ENCODE assay signal across 14 cellular contexts in the genomic region with DNA sequence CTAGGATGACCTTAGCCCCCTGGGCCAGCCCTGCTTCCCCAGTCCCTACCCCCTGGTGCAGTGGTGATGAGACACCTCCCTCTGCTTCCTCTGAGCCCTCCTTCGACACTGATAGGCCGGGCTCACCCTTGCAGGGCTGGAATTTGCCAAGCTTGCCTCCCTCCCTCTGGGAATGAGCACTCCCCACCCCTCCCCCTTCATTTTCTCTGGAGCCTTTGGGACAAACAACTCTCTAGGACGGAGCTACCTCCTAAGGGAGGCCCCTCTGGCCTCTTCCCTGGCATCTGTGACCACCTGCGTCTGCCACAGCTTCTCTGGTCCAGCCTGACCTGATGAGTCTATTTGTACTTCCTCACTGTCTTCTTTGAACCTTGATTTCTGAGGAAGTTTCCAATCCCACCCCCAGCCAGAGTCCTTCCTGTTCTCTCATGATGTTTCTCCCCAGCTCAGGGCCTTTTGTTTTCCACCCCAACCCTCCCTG. TPM values are rescaled to one million over a fixed set of nuclear protein-coding genes. Genes with fewer than 3 reads are reported as not detected.
A peak's percentile ranks its signal among the peaks of the same experiment; 100 is the strongest.
DNase-seq lines count a peak whose midpoint lies in the region; ATAC-seq and TF ChIP-seq lines count a peak whose summit lies in the region.
"Had no signal": no experiment of that assay in that cellular context is flagged by ENCODE, and none has a peak within 500 bp of the region (broad histone marks: within the 10 kb centered on the region; RNA-seq: fewer than 3 reads in every experiment).

No MANE protein-coding gene starts in this region.

- peak overlapping the region; percentile 17 to 73; a peak in 4 of 5 replicates for H3K4me3 Mint-ChIP-seq in H9
- H3K4me3 Mint-ChIP-seq in dendritic cell treated with granulocyte-macrophage colony-stimulating factor and Interleukin-4, amounts not matched to agents 40 ng/mL and 50 ng/mL, for 4 days, result no peak overlapping the region

- no peak overlapping the region for H3K4me3 ChIP-seq in BLaER1 treated with 17β-estradiol and CSF1 and Interleukin-3, amounts not matched to agents 10 nM and 100 nM
- no peak overlapping the region for H3K4me3 ChIP-seq in mesendoderm (ENCODE audit: low read length)
- H3K4me3 ChIP-seq in tibial artery, result no peak overlapping the region
- H3K4me3 ChIP-seq in right atrium auricular region, result no peak overlapping the region
- no peak overlapping the region for H3K4me3 ChIP-seq in mammary epithelial cell (replicated peaks in 1 of 3; ENCODE audit: insufficient read depth in 1 of 3, low read depth in 2 of 3, low read length in 3 of 3)

- H3K56ac ChIP-seq in H9 (ENCODE audit: insufficient read length, low read depth, low read length) (no peak overlapping the region), mesendoderm (ENCODE audit: low read length) (peak overlapping the region; percentile 84)

- peaks cover 46 to 55% of the 10 kb centered on the region in 2 experiments for H3K4me1 Mint-ChIP-seq in H9
- peaks cover 48% of the 10 kb centered on the region for H3K4me1 Mint-ChIP-seq in dendritic cell treated with granulocyte-macrophage colony-stimulating factor and Interleukin-4, amounts not matched to agents 40 ng/mL and 50 ng/mL, for 4 days (ENCODE audit: low read depth)

- peak; percentile 84 for DNase-seq in H9
- peak; percentile 95 for DNase-seq in mesendoderm
- no peak for DNase-seq in tibial artery
- no peak for DNase-seq in right atrium auricular region (ENCODE audit: low spot score)
- no peak for DNase-seq in mammary epithelial cell
- DNase-seq: activated CD4-positive, alpha-beta T cell treated with anti-CD3 and anti-CD28 coated beads for 1 hour; GF-D8; NCI-H2081 had no signal

- in situ Hi-C loops in mammary epithelial cell (cut with MboI; ENCODE audit: low sequenced_read_pairs in 2 of 2), result no loop called here

- H3K79me1 ChIP-seq in H9 (ENCODE audit: insufficient read depth, low read depth, low read length, poor library complexity, severe bottlenecking) (no peaks in the 10 kb centered on the region), mesendoderm (ENCODE audit: low read length) (no peaks in the 10 kb centered on the region)

- no peak overlapping the region for H2AK5ac ChIP-seq in H9 (ENCODE audit: insufficient read length, low read length)
- H2AK5ac ChIP-seq in mesendoderm (ENCODE audit: low read length), result no peak overlapping the region

- dilution Hi-C loops in mammary epithelial cell (cut with HindIII; ENCODE audit: low sequenced_read_pairs), result no loop called here

- no peaks in the 10 kb centered on the region for H3K27me3 Mint-ChIP-seq in H9 (ENCODE audit: low read depth)
- H3K27me3 Mint-ChIP-seq in dendritic cell treated with granulocyte-macrophage colony-stimulating factor and Interleukin-4, amounts not matched to agents 40 ng/mL and 50 ng/mL, for 4 days, result peaks cover 2% of the 10 kb centered on the region

- intact Hi-C loops in dendritic cell treated with granulocyte-macrophage colony-stimulating factor and Interleukin-4, amounts not matched to agents 40 ng/mL and 50 ng/mL, for 4 days (cut with micrococcal nuclease), result no loop called here
- intact Hi-C loops in tibial artery (cut with DNase I; ENCODE audit: low total_unique reads), result no loop called here
- intact Hi-C loops in mammary epithelial cell (cut with micrococcal nuclease), result no loop called here

- H2BK5ac ChIP-seq in H9 (ENCODE audit: insufficient read length, low read length) (peak overlapping the region; percentile 91), mesendoderm (ENCODE audit: low read length) (peak overlapping the region; percentile 93)

- BruUV-seq in mammary epithelial cell (replicated peaks; lab: Mats Ljungman, UMichigan), result no TSS peak

- no peaks in the 10 kb centered on the region for H3K27me3 ChIP-seq in BLaER1 treated with 17β-estradiol and CSF1 and Interleukin-3, amounts not matched to agents 10 nM and 100 nM
- H3K27me3 ChIP-seq in H9 (ENCODE audit: insufficient read depth, low read length), result no peaks in the 10 kb centered on the region
- H3K27me3 ChIP-seq in mesendoderm (ENCODE audit: insufficient read depth, low read length, poor library complexity), result no peaks in the 10 kb centered on the region
- peaks cover 0 to 6% of the 10 kb centered on the region in 2 donors for H3K27me3 ChIP-seq in tibial artery
- H3K27me3 ChIP-seq in right atrium auricular region, result no peaks in the 10 kb centered on the region
- no peaks in the 10 kb centered on the region for H3K27me3 ChIP-seq in mammary epithelial cell (ENCODE audit: insufficient read depth, low read length)

- H3K14ac ChIP-seq in H9 (ENCODE audit: insufficient read depth, low read length), result peak overlapping the region; percentile 81

- H3K36me3 Mint-ChIP-seq in H9 (ENCODE audit: insufficient read depth in 1 of 3, low read depth in 3 of 3), result no peaks in the 10 kb centered on the region; a peak in 1 of 7 replicates
- H3K36me3 Mint-ChIP-seq in dendritic cell treated with granulocyte-macrophage colony-stimulating factor and Interleukin-4, amounts not matched to agents 40 ng/mL and 50 ng/mL, for 4 days (ENCODE audit: low read depth), result no peaks in the 10 kb centered on the region

- H3K27ac ChIP-seq in BLaER1 treated with 17β-estradiol and CSF1 and Interleukin-3, amounts not matched to agents 10 nM and 100 nM, result peak overlapping the region in 8 of 11 experiments; percentile 4 to 52 (median 20); a peak in 9 of 22 replicates
- H3K27ac ChIP-seq in H9 (ENCODE audit: insufficient read length, low read depth, low read length) (peak overlapping the region; percentile 94), mesendoderm (ENCODE audit: low read depth, low read length) (peak overlapping the region; percentile 89), tibial artery (no peak overlapping the region), right atrium auricular region (no peak overlapping the region), mammary epithelial cell (ENCODE audit: insufficient read depth, low read depth, low read length) (no peak overlapping the region)
- H3K27ac ChIP-seq: C4-2B had no signal

- peak overlapping the region in 2 of 11 experiments; percentile 15 to 30; a peak in 2 of 22 replicates for H3K9ac ChIP-seq in BLaER1 treated with 17β-estradiol and CSF1 and Interleukin-3, amounts not matched to agents 10 nM and 100 nM
- H3K9ac ChIP-seq in H9 (ENCODE audit: extremely low read depth, insufficient read length, low read length) (no peak overlapping the region), mesendoderm (ENCODE audit: low read length) (peak overlapping the region; percentile 32), mammary epithelial cell (ENCODE audit: insufficient read depth, low read length) (no peak overlapping the region)

- H4K8ac ChIP-seq in H9 (replicated peaks; ENCODE audit: insufficient read length, low read depth, low read length), result no peak overlapping the region
- no peak overlapping the region for H4K8ac ChIP-seq in mesendoderm (ENCODE audit: low read depth, low read length)

- H4K5ac ChIP-seq in H9 (ENCODE audit: insufficient read length, low read depth, low read length) (no peak overlapping the region), mesendoderm (ENCODE audit: low read length) (peak overlapping the region; percentile 17)

- no peaks in the 10 kb centered on the region; a peak in 1 of 5 replicates for H3K9me3 Mint-ChIP-seq in H9
- no peaks in the 10 kb centered on the region for H3K9me3 Mint-ChIP-seq in dendritic cell treated with granulocyte-macrophage colony-stimulating factor and Interleukin-4, amounts not matched to agents 40 ng/mL and 50 ng/mL, for 4 days

- no peak overlapping the region for H3K4ac ChIP-seq in H9 (ENCODE audit: low read depth, low read length)
- H3K4ac ChIP-seq in mesendoderm (ENCODE audit: low read depth, low read length), result peak overlapping the region; percentile 46

- H3K18ac ChIP-seq in H9 (ENCODE audit: insufficient read length, low read depth, low read length) (peak overlapping the region; percentile 86), mesendoderm (ENCODE audit: low read length) (peak overlapping the region; percentile 42)

- H3K4me2 ChIP-seq in BLaER1 treated with 17β-estradiol and CSF1 and Interleukin-3, amounts not matched to agents 10 nM and 100 nM, result peak overlapping the region; percentile 13 to 74 (median 58)
- H3K4me2 ChIP-seq in H9 (ENCODE audit: insufficient read depth, insufficient read length, low read length) (peak overlapping the region; percentile 57), mesendoderm (ENCODE audit: low read length) (peak overlapping the region; percentile 1), mammary epithelial cell (ENCODE audit: insufficient read depth, low read depth, low read length) (no peak overlapping the region)

- H4K91ac ChIP-seq in H9 (ENCODE audit: insufficient read length, low read depth, low read length), result no peak overlapping the region

- H4K20me1 ChIP-seq in BLaER1 treated with 17β-estradiol and CSF1 and Interleukin-3, amounts not matched to agents 10 nM and 100 nM, result no peaks in the 10 kb centered on the region
- H4K20me1 ChIP-seq in H9 (ENCODE audit: control insufficient read depth, insufficient read depth, insufficient read length) (no peaks in the 10 kb centered on the region), mammary epithelial cell (ENCODE audit: insufficient read depth, low read length) (no peaks in the 10 kb centered on the region)

- H2AFZ ChIP-seq in H9 (ENCODE audit: low read length) (peak overlapping the region; percentile 18), mammary epithelial cell (ENCODE audit: low read depth, low read length) (no peak overlapping the region)

- H3K9me3 ChIP-seq in BLaER1 treated with 17β-estradiol and CSF1 and Interleukin-3, amounts not matched to agents 10 nM and 100 nM (replicated peaks in 1 of 11), result no peaks in the 10 kb centered on the region
- H3K9me3 ChIP-seq in H9 (ENCODE audit: control insufficient read depth, low read depth, low read length), result no peaks in the 10 kb centered on the region
- H3K9me3 ChIP-seq in tibial artery, result no peaks in the 10 kb centered on the region
- H3K9me3 ChIP-seq in right atrium auricular region, result no peaks in the 10 kb centered on the region
- H3K9me3 ChIP-seq in mammary epithelial cell (replicated peaks; ENCODE audit: insufficient read depth, low read length), result peaks cover 19% of the 10 kb centered on the region

- H3K4me1 ChIP-seq in BLaER1 treated with 17β-estradiol and CSF1 and Interleukin-3, amounts not matched to agents 10 nM and 100 nM, result peaks cover 22 to 48% (median 45%) of the 10 kb centered on the region in 10 experiments
- H3K4me1 ChIP-seq in H9 (ENCODE audit: insufficient read depth, low read length), result peaks cover 14% of the 10 kb centered on the region
- H3K4me1 ChIP-seq in mesendoderm (ENCODE audit: control insufficient read depth, low read depth, low read length), result peaks cover 27% of the 10 kb centered on the region
- H3K4me1 ChIP-seq in tibial artery, result no peaks in the 10 kb centered on the region
- no peaks in the 10 kb centered on the region for H3K4me1 ChIP-seq in right atrium auricular region
- H3K4me1 ChIP-seq in mammary epithelial cell (ENCODE audit: insufficient read depth, low read length), result no peaks in the 10 kb centered on the region

- no peaks in the 10 kb centered on the region for H3K79me2 ChIP-seq in H9 (ENCODE audit: insufficient read depth, low read length)
- no peaks in the 10 kb centered on the region for H3K79me2 ChIP-seq in mesendoderm (ENCODE audit: control insufficient read depth, insufficient read depth, low read length)
- H3K79me2 ChIP-seq in mammary epithelial cell (ENCODE audit: insufficient read depth, low read length), result no peaks in the 10 kb centered on the region

- WGBS in H9 (ENCODE audit: extremely low coverage, insufficient read length, low lambda C conversion rate), result no CpG with 5 or more reads among the region's 4 CpGs
- no CpG with 5 or more reads among the region's 4 CpGs for WGBS in mesendoderm (ENCODE audit: extremely low coverage, insufficient coverage, low lambda C conversion rate)
- WGBS in mammary epithelial cell (ENCODE audit: low coverage, missing lambda C conversion rate), result 24% methylated on average over 4 of the region's 4 CpGs

- ATAC-seq in HG03097 (IDR thresholded peaks at IDR 0.05; ENCODE audit: low FRiP score, unreplicated experiment), result no peak
- ATAC-seq: HCT116 had no signal

- no peak overlapping the region for H2BK20ac ChIP-seq in H9 (ENCODE audit: low read depth, low read length, poor library complexity, severe bottlenecking)

- H2BK12ac ChIP-seq in H9 (ENCODE audit: insufficient read length, low read depth, low read length), result peak overlapping the region; percentile 71

- no peaks in the 10 kb centered on the region for H3K36me3 ChIP-seq in BLaER1 treated with 17β-estradiol and CSF1 and Interleukin-3, amounts not matched to agents 10 nM and 100 nM
- H3K36me3 ChIP-seq in mesendoderm (ENCODE audit: control insufficient read depth, insufficient read depth, low read length) (no peaks in the 10 kb centered on the region), tibial artery (no peaks in the 10 kb centered on the region), right atrium auricular region (no peaks in the 10 kb centered on the region), mammary epithelial cell (ENCODE audit: insufficient read depth, low read length) (no peaks in the 10 kb centered on the region)

- H3K27ac Mint-ChIP-seq in H9, result peak overlapping the region; percentile 84 to 98 (median 92)
- H3K27ac Mint-ChIP-seq in dendritic cell treated with granulocyte-macrophage colony-stimulating factor and Interleukin-4, amounts not matched to agents 40 ng/mL and 50 ng/mL, for 4 days, result peak overlapping the region; percentile 76

- no peak overlapping the region for H2BK120ac ChIP-seq in H9 (ENCODE audit: low read depth, low read length, poor library complexity, severe bottlenecking)
- H2BK120ac ChIP-seq in mesendoderm (ENCODE audit: low read depth, low read length), result peak overlapping the region; percentile 3

- H3K23ac ChIP-seq in H9 (ENCODE audit: insufficient read length, low read depth, low read length) (no peak overlapping the region), mesendoderm (ENCODE audit: low read length) (no peak overlapping the region)

- H3K23me2 ChIP-seq in H9 (ENCODE audit: insufficient read length, low read depth, low read length, poor library complexity, severe bottlenecking), result peaks cover 2% of the 10 kb centered on the region

- peak overlapping the region; percentile 33; the same call in 1 of the 2 replicates for H2BK15ac ChIP-seq in H9 (ENCODE audit: low read depth, low read length)
- no peak overlapping the region for H2BK15ac ChIP-seq in mesendoderm (replicated peaks; ENCODE audit: low read depth)

- CTCF ChIA-PET in mammary epithelial cell (lab: Charles Lee; ENCODE audit: low non-redundant PET), result no interaction called here

- H3T11ph ChIP-seq in H9 (ENCODE audit: low read length), result no peak overlapping the region

- TF ChIP-seq CTCF in H9 (conservative IDR thresholded peaks at IDR 0.05) (no peak), tibial artery (IDR thresholded peaks at IDR 0.05) (no peak), right atrium auricular region (IDR thresholded peaks at IDR 0.05) (no peak), mammary epithelial cell (conservative IDR thresholded peaks at IDR 0.05 in 1 of 2, IDR thresholded peaks at IDR 0.05 in 1 of 2; ENCODE audit: extremely low read depth in 1 of 2, insufficient read depth in 1 of 2, low read depth in 1 of 2, low read length in 2 of 2) (no peak)

RNA-seq across cellular contexts. Expression of a gene that starts 53.3 kb away (rescaled TPM):
- total RNA-seq in H9 (2021) (57.2 and 59.3 TPM in 2 replicates), right atrium auricular region (10 to 100 TPM in 1 of 2 donors, 1 to 10 TPM in 1; 8.6 to 19.9 TPM), mammary epithelial cell (under 1 TPM in 1 of 2 donors, not detected in 1; 0.17 TPM)
- polyA plus RNA-seq in mesendoderm (2013, experiment 1 of 2), result 14.9 TPM
- polyA plus RNA-seq in mesendoderm (2013, experiment 2 of 2), result 15.2 TPM
- polyA plus RNA-seq in mammary epithelial cell, result 0.03 TPM
- not detected for polyA minus RNA-seq in mammary epithelial cell
- total RNA-seq: SK-MEL-5 had no signal

Comparison
In these comparisons a context has a peak if more than half of its experiments do, and no peak if none do; other contexts are left out.
1. H3K27ac ChIP-seq: peak in BLaER1 treated with 17β-estradiol and CSF1 and Interleukin-3, amounts not matched to agents 10 nM and 100 nM (8 of 11), H9 (single experiment) and mesendoderm (single experiment); none in tibial artery (0 of 2), right atrium auricular region (0 of 2) and mammary epithelial cell (single experiment).
2. DNase-seq: peak in H9 (single experiment) and mesendoderm (single experiment); none in tibial artery (0 of 2), right atrium auricular region (single experiment) and mammary epithelial cell (single experiment).
3. RNA of a gene that starts 53.3 kb away (total RNA-seq): 57.2 to 59.3 TPM in H9 and 8.6 to 19.9 TPM in right atrium auricular region; 0.17 TPM in mammary epithelial cell; every median in the first group is over 4 times any median in the second.